ENCODE assay signal across 8 cellular contexts in genomic region chr1:240423525-240423924, GRCh38.
"Had no signal": no experiment of that assay in that cellular context is flagged by ENCODE, and none has a peak within 500 bp of the region (broad histone marks: within the 10 kb centered on the region; RNA-seq: fewer than 3 reads in every experiment).

No MANE protein-coding gene starts in this region.

- H3K27ac Mint-ChIP-seq: GM23338, H9, IgD-negative memory B cell had no signal

- FAIRE-seq: H1, H54 had no signal

- H3K4me3 Mint-ChIP-seq: GM23338, H9, IgD-negative memory B cell had no signal

- ATAC-seq: GM23338 had no signal

- H3K27ac ChIP-seq: HL-60 had no signal

- H3K27me3 Mint-ChIP-seq: IgD-negative memory B cell had no signal

- H3K9me3 Mint-ChIP-seq: GM23338, H9 had no signal

- H3K36me3 Mint-ChIP-seq: IgD-negative memory B cell had no signal

- H3K4me2 ChIP-seq: GM23338 had no signal

- H2AFZ ChIP-seq: GM23338 had no signal

- H3K4me1 Mint-ChIP-seq: GM23338, H9, IgD-negative memory B cell had no signal

- DNase-seq: H9, HCEC 1CT, KG1 had no signal

- H3K4me3 ChIP-seq: GM23338 had no signal
